In the genomic region with DNA sequence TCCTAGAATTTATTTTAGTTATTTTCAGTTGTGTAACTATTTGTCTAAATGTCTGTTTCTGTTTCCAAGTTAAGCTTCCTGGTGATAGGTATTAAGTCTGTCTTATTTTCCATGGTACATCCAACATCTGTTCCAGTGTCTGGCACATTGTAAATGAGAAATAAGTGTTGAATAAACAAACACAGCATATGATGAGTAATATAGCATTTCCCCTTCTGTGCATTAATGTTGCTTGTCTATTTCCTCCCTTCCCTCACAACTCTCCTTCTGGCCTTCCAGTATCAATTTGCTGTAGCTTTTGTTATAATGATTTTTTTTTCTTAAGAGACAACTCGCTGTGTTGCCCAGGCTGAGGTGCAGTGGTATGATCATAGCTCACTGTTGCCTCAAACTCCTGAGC, we compare ENCODE assay signal across 21 cellular contexts. TPM values are rescaled to one million over a fixed set of nuclear protein-coding genes. Genes with fewer than 3 reads are reported as not detected.
DNase-seq lines count a peak whose midpoint lies in the region; ATAC-seq and TF ChIP-seq lines count a peak whose summit lies in the region.
"Had no signal": no experiment of that assay in that cellular context is flagged by ENCODE, and none has a peak within 500 bp of the region (broad histone marks: within the 10 kb centered on the region; RNA-seq: fewer than 3 reads in every experiment).

No MANE protein-coding gene starts in this region.

- no peak overlapping the region for H3K4me3 ChIP-seq in CD4-positive, alpha-beta memory T cell (ENCODE audit: low read length in 2 of 2)
- H3K4me3 ChIP-seq in HFF-Myc (replicated peaks; ENCODE audit: low read depth, low read length) (no peak overlapping the region), smooth muscle cell (no peak overlapping the region)
- H3K4me3 ChIP-seq: body of pancreas, dorsolateral prefrontal cortex, heart right ventricle, prostate gland, spleen had no signal

- no peaks in the 10 kb centered on the region for H4K20me1 ChIP-seq in smooth muscle cell (ENCODE audit: low read depth)

- no peaks in the 10 kb centered on the region for H3F3A ChIP-seq in smooth muscle cell (ENCODE audit: low read depth)

- H3K9me3 Mint-ChIP-seq in CD4-positive, alpha-beta memory T cell: no peaks in the 10 kb centered on the region
- H3K9me3 Mint-ChIP-seq in memory B cell: no peaks in the 10 kb centered on the region
- H3K9me3 Mint-ChIP-seq: activated naive CD4-positive, alpha-beta T cell treated with anti-CD3 and anti-CD28 coated beads, Interleukin-2, amount 10 ng/mL, durations not matched to agents 7 days and 5 days; HFFc6; nephron progenitor cell had no signal

- H3K4me3 Mint-ChIP-seq in CD4-positive, alpha-beta memory T cell: no peak overlapping the region
- H3K4me3 Mint-ChIP-seq in memory B cell: no peak overlapping the region
- H3K4me3 Mint-ChIP-seq: activated naive CD4-positive, alpha-beta T cell treated with anti-CD3 and anti-CD28 coated beads, Interleukin-2, amount 10 ng/mL, durations not matched to agents 7 days and 5 days; HFFc6; nephron progenitor cell had no signal

- CTCF ChIA-PET in CD4-positive, alpha-beta memory T cell (lab: Charles Lee; ENCODE audit: partially characterized antibody): interaction anchor here (0.6 to 10.0 kb wide), 10 partner anchors 12 to 344 kb away, joined by 3 to 123 read pairs (median 6); a partner anchor contains a TSS

- H3K27ac Mint-ChIP-seq in CD4-positive, alpha-beta memory T cell: peak overlapping the region in 6 of 7 donors; percentile 3 to 61 (median 21)
- H3K27ac Mint-ChIP-seq in memory B cell: peak overlapping the region; percentile 10
- H3K27ac Mint-ChIP-seq: activated naive CD4-positive, alpha-beta T cell treated with anti-CD3 and anti-CD28 coated beads, Interleukin-2, amount 10 ng/mL, durations not matched to agents 7 days and 5 days; HFFc6; nephron progenitor cell had no signal

- no peaks in the 10 kb centered on the region for H3K9me3 ChIP-seq in CD4-positive, alpha-beta memory T cell (ENCODE audit: control insufficient read depth in 1 of 2, low read length in 2 of 2)
- H3K9me3 ChIP-seq in smooth muscle cell (replicated peaks; ENCODE audit: low read depth): no peaks in the 10 kb centered on the region
- H3K9me3 ChIP-seq: body of pancreas, heart right ventricle, prostate gland, spleen had no signal

- H3K27ac ChIP-seq in CD4-positive, alpha-beta memory T cell (ENCODE audit: low read depth, low read length): no peak overlapping the region
- H3K27ac ChIP-seq in smooth muscle cell (ENCODE audit: low read depth): no peak overlapping the region
- H3K27ac ChIP-seq: body of pancreas, dorsolateral prefrontal cortex, heart right ventricle, prostate gland, spleen had no signal

- TF ChIP-seq CTCF in HFF-Myc (IDR thresholded peaks at IDR 0.05; ENCODE audit: low read depth, low read length, missing control alignments): no peak
- no peak for TF ChIP-seq CTCF in smooth muscle cell (IDR thresholded peaks at IDR 0.05; ENCODE audit: borderline replicate concordance, insufficient read depth, poor library complexity, severe bottlenecking)

- POLR2A ChIA-PET in CD4-positive, alpha-beta memory T cell (lab: Charles Lee; ENCODE audit: partially characterized antibody): interaction anchor here (1.0 to 1.6 kb wide), 4 partner anchors 11 to 212 kb away, joined by 3 to 7 read pairs (median 4); no protein-coding TSS in a partner anchor

- H3K36me3 Mint-ChIP-seq in CD4-positive, alpha-beta memory T cell: peaks cover 33 to 58% of the 10 kb centered on the region in 2 donors
- H3K36me3 Mint-ChIP-seq in memory B cell: peaks cover 26% of the 10 kb centered on the region

- intact Hi-C loops in CD4-positive, alpha-beta memory T cell (cut with micrococcal nuclease): loop anchor here (10.0 kb wide), 1 partner anchor 606 kb away; no protein-coding TSS in a partner anchor
- intact Hi-C loops in Right ventricle myocardium superior (cut with DNase I): no loop called here

- H3K9ac ChIP-seq in smooth muscle cell (ENCODE audit: low read depth): no peak overlapping the region

- H3K27me3 ChIP-seq in CD4-positive, alpha-beta memory T cell (ENCODE audit: insufficient read depth, low read length): no peaks in the 10 kb centered on the region
- H3K27me3 ChIP-seq in smooth muscle cell (ENCODE audit: low read depth): no peaks in the 10 kb centered on the region
- H3K27me3 ChIP-seq: body of pancreas, dorsolateral prefrontal cortex, heart right ventricle, spleen had no signal

- no peak overlapping the region for H3K4me2 ChIP-seq in smooth muscle cell

- no peaks in the 10 kb centered on the region for H3K79me2 ChIP-seq in smooth muscle cell (ENCODE audit: low read depth)

- no peak for DNase-seq in CD4-positive, alpha-beta memory T cell
- DNase-seq in HFF-Myc (ENCODE audit: extremely low read depth, low read depth) (peak; percentile 52), dermis blood vessel endothelial cell (peak; percentile 55), memory B cell (ENCODE audit: low spot score in 2 of 2) (no peak), Right ventricle myocardium superior (no peak), NCI-H2029 treated with DMSO at 0.1 percent for 48 hours (lab: John Stamatoyannopoulos, UW) (no peak), smooth muscle cell (lab: John Stamatoyannopoulos, UW; ENCODE audit: unreplicated experiment) (no peak)
- DNase-seq: activated CD4-positive, alpha-beta T cell treated with anti-CD3 and anti-CD28 coated beads, Interleukin-2, amount 50 U/mL, for 1 hour; activated naive CD4-positive, alpha-beta T cell treated with anti-CD3 and anti-CD28 coated beads, Interleukin-2, amount 10 ng/mL, durations not matched to agents 7 days and 5 days; AML-193; body of pancreas; dorsolateral prefrontal cortex; heart right ventricle; HFFc6; islet precursor cell; NCI-H1105 treated with DMSO at 0.1 percent for 48 hours; nephron progenitor cell; spleen had no signal

- H3K4me1 Mint-ChIP-seq in CD4-positive, alpha-beta memory T cell: peaks cover 2 to 6% (median 4%) of the 10 kb centered on the region in 4 donors
- H3K4me1 Mint-ChIP-seq in memory B cell: peaks cover 9% of the 10 kb centered on the region
- H3K4me1 Mint-ChIP-seq: nephron progenitor cell had no signal

- H3K36me3 ChIP-seq in CD4-positive, alpha-beta memory T cell (ENCODE audit: insufficient read depth, low read length): peaks cover 37% of the 10 kb centered on the region
- peaks cover 19% of the 10 kb centered on the region for H3K36me3 ChIP-seq in smooth muscle cell (ENCODE audit: low read depth)
- H3K36me3 ChIP-seq: prostate gland had no signal

- no peak overlapping the region for H2AFZ ChIP-seq in smooth muscle cell (ENCODE audit: low read depth)

- H3K4me1 ChIP-seq in CD4-positive, alpha-beta memory T cell (ENCODE audit: insufficient read depth, low read length): no peaks in the 10 kb centered on the region
- H3K4me1 ChIP-seq in smooth muscle cell (ENCODE audit: low read depth): no peaks in the 10 kb centered on the region
- H3K4me1 ChIP-seq: body of pancreas, prostate gland had no signal

- H3K27me3 Mint-ChIP-seq in CD4-positive, alpha-beta memory T cell: no peaks in the 10 kb centered on the region
- H3K27me3 Mint-ChIP-seq in memory B cell: no peaks in the 10 kb centered on the region
- H3K27me3 Mint-ChIP-seq: activated naive CD4-positive, alpha-beta T cell treated with anti-CD3 and anti-CD28 coated beads, Interleukin-2, amount 10 ng/mL, durations not matched to agents 7 days and 5 days had no signal

- WGBS in smooth muscle cell (ENCODE audit: low lambda C conversion rate): 82% methylated on average over 1 of the region's 1 CpG

- ATAC-seq in memory B cell (ENCODE audit: low read depth) (no peak), GM19455 (IDR thresholded peaks at IDR 0.05; ENCODE audit: unreplicated experiment) (no peak), Right ventricle myocardium superior (ENCODE audit: poor library complexity) (no peak)
- ATAC-seq: body of pancreas, esophagus mucosa, heart right ventricle had no signal

RNA-seq across cellular contexts. Expression of a gene that starts 36.1 kb away (rescaled TPM):
- total RNA-seq in CD4-positive, alpha-beta memory T cell: 10 to 100 TPM; 24.6 to 26.1 TPM
- polyA plus RNA-seq in CD4-positive, alpha-beta memory T cell: 10 to 100 TPM; 69.8 to 91.2 TPM
- total RNA-seq in dermis blood vessel endothelial cell: 79.0 and 144 TPM in 2 replicates
- 47.4 TPM for total RNA-seq in Right ventricle myocardium superior
- 55.5 and 69.8 TPM in 2 replicates for total RNA-seq in smooth muscle cell
- 41.2 and 53.4 TPM in 2 replicates for polyA plus RNA-seq in smooth muscle cell

RNA-seq across cellular contexts. Expression of a gene that starts 43.4 kb away (rescaled TPM):
- total RNA-seq in CD4-positive, alpha-beta memory T cell: 100 to 1,000 TPM; 148 to 150 TPM
- polyA plus RNA-seq in CD4-positive, alpha-beta memory T cell: 100 to 1,000 TPM; 378 to 424 TPM
- total RNA-seq in dermis blood vessel endothelial cell (0.34 and 1.1 TPM in 2 replicates), Right ventricle myocardium superior (0.75 TPM), smooth muscle cell (23.8 and 25.6 TPM in 2 replicates)
- polyA plus RNA-seq in smooth muscle cell: 5.0 and 19.5 TPM in 2 replicates

Comparison
In these comparisons a context has a peak if more than half of its experiments do, and no peak if none do; other contexts are left out.
1. DNase-seq: peak in HFF-Myc (single experiment) and dermis blood vessel endothelial cell (single experiment); none in CD4-positive, alpha-beta memory T cell (0 of 5), memory B cell (0 of 2), Right ventricle myocardium superior (single experiment), NCI-H2029 treated with DMSO at 0.1 percent for 48 hours (single experiment) and smooth muscle cell (single experiment).
2. RNA of a gene that starts 43.4 kb away (total RNA-seq): 148 to 150 TPM in CD4-positive, alpha-beta memory T cell and 23.8 to 25.6 TPM in smooth muscle cell; 0.75 TPM in Right ventricle myocardium superior (single experiment) and 0.34 to 1.1 TPM in dermis blood vessel endothelial cell; every median in the first group is over 10 times any median in the second.